ENCODE assay signal across 17 cellular contexts in genomic region chr4:148951346-148951745, GRCh38.
DNase-seq lines count a peak whose midpoint lies in the region; ATAC-seq, FAIRE-seq and TF ChIP-seq lines count a peak whose summit lies in the region.
"Had no signal": no experiment of that assay in that cellular context is flagged by ENCODE, and none has a peak within 500 bp of the region (broad histone marks: within the 10 kb centered on the region; RNA-seq: fewer than 3 reads in every experiment).

No MANE protein-coding gene starts in this region.

- DNase-seq in DMS53 (lab: John Stamatoyannopoulos, UW) (peak; percentile 83), NCI-H226 (peak; percentile 7), bronchial epithelial cell (ENCODE audit: low read depth) (peak; percentile 50), myocyte (ENCODE audit: low read depth) (peak; percentile 52), uterus (no peak)
- DNase-seq in activated CD8-positive, alpha-beta memory T cell treated with anti-CD3 and anti-CD28 coated beads, Interleukin-2, amount 50 U/mL, for 4 hours = no peak
- DNase-seq: DMS 273 treated with DMSO at 0.1 percent for 48 hours, KBM-7, NCI-H1417 treated with DMSO at 0.1 percent for 48 hours, NCI-H187 treated with DMSO at 0.1 percent for 48 hours, NCI-H345, NCI-H524 treated with DMSO at 0.1 percent for 48 hours, PC-9 had no signal

- ATAC-seq in HG03135 (IDR thresholded peaks at IDR 0.05; ENCODE audit: unreplicated experiment) = no peak

- no peak for FAIRE-seq in bronchial epithelial cell (lab: Jason Lieb, UNC)
- FAIRE-seq: GM12891, GM18507 had no signal

- H3K27me3 ChIP-seq in bronchial epithelial cell (ENCODE audit: control insufficient read depth, insufficient read depth, low read length) (no peaks in the 10 kb centered on the region), uterus (no peaks in the 10 kb centered on the region)
- H3K27me3 ChIP-seq: SJCRH30 had no signal

- intact Hi-C loops in uterus (cut with DNase I; ENCODE audit: low total_unique reads) = no loop called here

- H3K4me1 ChIP-seq in uterus = no peaks in the 10 kb centered on the region
- H3K4me1 ChIP-seq: SJCRH30 had no signal

- TF ChIP-seq CTCF in bronchial epithelial cell (IDR thresholded peaks at IDR 0.05; ENCODE audit: insufficient read depth, low read length, severe bottlenecking) (no peak), uterus (IDR thresholded peaks at IDR 0.05) (no peak)

- H3K4me3 ChIP-seq in bronchial epithelial cell (ENCODE audit: low read depth, low read length) = no peak overlapping the region
- H3K4me3 ChIP-seq in uterus = no peak overlapping the region
- H3K4me3 ChIP-seq: PC-9, SJCRH30 had no signal

- no peaks in the 10 kb centered on the region for H3K36me3 ChIP-seq in bronchial epithelial cell (ENCODE audit: control insufficient read depth, insufficient read depth, low read length)
- H3K36me3 ChIP-seq in uterus = no peaks in the 10 kb centered on the region
- H3K36me3 ChIP-seq: SJCRH30 had no signal

- H3K27ac ChIP-seq in uterus = no peak overlapping the region
- H3K27ac ChIP-seq: PC-9, SJCRH30 had no signal

- TF ChIP-seq POLR2A in uterus (IDR thresholded peaks at IDR 0.05) = no peak

- H3K9me3 ChIP-seq in uterus = no peaks in the 10 kb centered on the region
- H3K9me3 ChIP-seq: SJCRH30 had no signal

Comparison
In these comparisons a context has a peak if more than half of its experiments do, and no peak if none do; other contexts are left out.
1. DNase-seq: peak in DMS53 (single experiment), NCI-H226 (single experiment), bronchial epithelial cell (single experiment) and myocyte (single experiment); none in activated CD8-positive, alpha-beta memory T cell treated with anti-CD3 and anti-CD28 coated beads, Interleukin-2, amount 50 U/mL, for 4 hours (single experiment) and uterus (0 of 2).